In the genomic region with DNA sequence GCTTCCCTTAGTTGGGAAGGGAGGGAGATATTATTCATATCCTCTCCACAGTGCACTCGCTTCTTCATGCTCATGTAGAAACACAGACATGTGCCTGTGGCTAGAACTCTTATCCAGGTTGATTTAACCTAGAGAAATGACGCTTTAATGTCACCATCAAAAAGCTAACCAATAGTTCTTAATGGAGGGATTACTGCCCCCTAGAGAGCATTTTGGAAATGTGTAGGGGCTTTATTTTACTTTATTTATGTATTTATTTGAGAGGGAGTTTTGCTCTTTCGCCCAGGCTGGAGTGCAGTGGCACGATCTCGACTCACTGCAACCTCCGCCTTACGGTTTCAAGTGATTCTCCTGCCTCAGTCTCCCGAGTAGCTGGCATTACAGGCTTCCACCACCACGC, we compare ENCODE assay signal across 11 cellular contexts.
DNase-seq lines count a peak whose midpoint lies in the region; ATAC-seq, FAIRE-seq and TF ChIP-seq lines count a peak whose summit lies in the region.
"Had no signal": no experiment of that assay in that cellular context is flagged by ENCODE, and none has a peak within 500 bp of the region (broad histone marks: within the 10 kb centered on the region; RNA-seq: fewer than 3 reads in every experiment).

No MANE protein-coding gene starts in this region.

- CTCF ChIA-PET in CD8-positive, alpha-beta T cell (lab: Charles Lee), result no interaction called here

- H3K4me1 Mint-ChIP-seq in CD8-positive, alpha-beta T cell (ENCODE audit: low read depth), result peaks cover 2% of the 10 kb centered on the region

- FAIRE-seq in GM19239 (lab: Jason Lieb, UNC) (no peak), frontal cortex (lab: Jason Lieb, UNC) (no peak)

- H3K4me3 ChIP-seq in Karpas-422 (ENCODE audit: low read length), result no peak overlapping the region; the same call in 1 of the 2 replicates
- H3K4me3 ChIP-seq in astrocyte of the cerebellum (ENCODE audit: low read depth, low read length), result no peak overlapping the region
- H3K4me3 ChIP-seq in CD8-positive, alpha-beta T cell (ENCODE audit: low read depth, low read length), result no peak overlapping the region
- H3K4me3 ChIP-seq: transverse colon had no signal

- H3K36me3 ChIP-seq in Karpas-422 (ENCODE audit: insufficient read depth, low read length), result no peaks in the 10 kb centered on the region
- no peaks in the 10 kb centered on the region for H3K36me3 ChIP-seq in CD8-positive, alpha-beta T cell (ENCODE audit: insufficient read depth, low read length)
- H3K36me3 ChIP-seq: transverse colon had no signal

- ATAC-seq in CD8-positive, alpha-beta T cell, result no peak
- no peak for ATAC-seq in HG02973 (IDR thresholded peaks at IDR 0.05; ENCODE audit: unreplicated experiment)

- no peaks in the 10 kb centered on the region for H3K79me2 ChIP-seq in Karpas-422 (ENCODE audit: low read length)

- peak overlapping the region; percentile 47; the same call in 1 of the 2 replicates for H2AFZ ChIP-seq in Karpas-422 (ENCODE audit: low read length)

- peak; percentile 27 for DNase-seq in DMS153 treated with DMSO at 0.1 percent for 48 hours (lab: John Stamatoyannopoulos, UW; ENCODE audit: unreplicated experiment)
- DNase-seq in Karpas-422, result peak; percentile 92
- DNase-seq in astrocyte of the cerebellum (ENCODE audit: low read depth), result peak; percentile 5
- peak; percentile 16 for DNase-seq in medulla oblongata (ENCODE audit: extremely low spot score)
- DNase-seq in CD8-positive, alpha-beta T cell, result no peak
- no peak for DNase-seq in GM19239 (ENCODE audit: insufficient read length, low spot score)
- no peak for DNase-seq in frontal cortex (ENCODE audit: low spot score in 2 of 2)
- DNase-seq: transverse colon had no signal

- H3K27me3 ChIP-seq in Karpas-422 (ENCODE audit: low read length), result no peaks in the 10 kb centered on the region
- H3K27me3 ChIP-seq in CD8-positive, alpha-beta T cell (ENCODE audit: insufficient read depth, low read length), result no peaks in the 10 kb centered on the region
- H3K27me3 ChIP-seq: transverse colon had no signal

- H3K4me1 ChIP-seq in Karpas-422 (ENCODE audit: low read length), result peaks cover 86% of the 10 kb centered on the region
- no peaks in the 10 kb centered on the region for H3K4me1 ChIP-seq in CD8-positive, alpha-beta T cell (ENCODE audit: insufficient read depth, low read length)
- H3K4me1 ChIP-seq: transverse colon had no signal

- H3K36me3 Mint-ChIP-seq in CD8-positive, alpha-beta T cell, result no peaks in the 10 kb centered on the region
- H3K36me3 Mint-ChIP-seq: memory B cell had no signal

- peaks cover 16% of the 10 kb centered on the region for H3K27me3 Mint-ChIP-seq in CD8-positive, alpha-beta T cell (ENCODE audit: low read depth)

- H3K27ac Mint-ChIP-seq in CD8-positive, alpha-beta T cell, result no peak overlapping the region
- H3K27ac Mint-ChIP-seq: dendritic cell treated with granulocyte-macrophage colony-stimulating factor and Interleukin-4, amounts not matched to agents 40 ng/mL and 50 ng/mL, for 4 days; memory B cell had no signal

- no peaks in the 10 kb centered on the region for H3K9me2 ChIP-seq in Karpas-422 (replicated peaks; ENCODE audit: insufficient read depth, low read length)

- H3K9me3 ChIP-seq in Karpas-422 (ENCODE audit: low read length), result no peaks in the 10 kb centered on the region
- H3K9me3 ChIP-seq in CD8-positive, alpha-beta T cell (ENCODE audit: low read length), result no peaks in the 10 kb centered on the region
- H3K9me3 ChIP-seq: transverse colon had no signal

- TF ChIP-seq CTCF in astrocyte of the cerebellum (IDR thresholded peaks at IDR 0.05; ENCODE audit: low read depth, low read length, missing control alignments), result peak; percentile 21
- TF ChIP-seq CTCF in CD8-positive, alpha-beta T cell (IDR thresholded peaks at IDR 0.05), result no peak

- intact Hi-C loops in CD8-positive, alpha-beta T cell (cut with DNase I, micrococcal nuclease), result no loop called here

- H4K20me1 ChIP-seq in Karpas-422 (ENCODE audit: insufficient read depth, low read depth, low read length), result no peaks in the 10 kb centered on the region

- H3K9ac ChIP-seq in Karpas-422 (ENCODE audit: low read length), result peak overlapping the region; percentile 54; the same call in 1 of the 2 replicates

- no peak overlapping the region for H3K4me3 Mint-ChIP-seq in CD8-positive, alpha-beta T cell
- H3K4me3 Mint-ChIP-seq: dendritic cell treated with granulocyte-macrophage colony-stimulating factor and Interleukin-4, amounts not matched to agents 40 ng/mL and 50 ng/mL, for 4 days; memory B cell had no signal

- peak overlapping the region; percentile 66 for H3K4me2 ChIP-seq in Karpas-422 (ENCODE audit: low read depth, low read length, poor library complexity, severe bottlenecking)

- H3K9me3 Mint-ChIP-seq in CD8-positive, alpha-beta T cell, result no peaks in the 10 kb centered on the region
- H3K9me3 Mint-ChIP-seq: dendritic cell treated with granulocyte-macrophage colony-stimulating factor and Interleukin-4, amounts not matched to agents 40 ng/mL and 50 ng/mL, for 4 days had no signal

- in situ Hi-C loops in astrocyte of the cerebellum (cut with HindIII; ENCODE audit: low sequenced_read_pairs), result no loop called here

- POLR2A ChIA-PET in CD8-positive, alpha-beta T cell (lab: Charles Lee), result no interaction called here

- peak overlapping the region; percentile 100 for H3K27ac ChIP-seq in Karpas-422 (ENCODE audit: low read length)
- H3K27ac ChIP-seq in CD8-positive, alpha-beta T cell (ENCODE audit: low read depth, low read length), result no peak overlapping the region
- H3K27ac ChIP-seq: transverse colon had no signal

Comparison
In these comparisons a context has a peak if more than half of its experiments do, and no peak if none do; other contexts are left out.
1. DNase-seq: peak in DMS153 treated with DMSO at 0.1 percent for 48 hours (single experiment), Karpas-422 (single experiment), astrocyte of the cerebellum (single experiment) and medulla oblongata (single experiment); none in CD8-positive, alpha-beta T cell (0 of 7), GM19239 (single experiment) and frontal cortex (0 of 2).